Comparison of ENCODE assay signal across 11 cellular contexts in the genomic region with DNA sequence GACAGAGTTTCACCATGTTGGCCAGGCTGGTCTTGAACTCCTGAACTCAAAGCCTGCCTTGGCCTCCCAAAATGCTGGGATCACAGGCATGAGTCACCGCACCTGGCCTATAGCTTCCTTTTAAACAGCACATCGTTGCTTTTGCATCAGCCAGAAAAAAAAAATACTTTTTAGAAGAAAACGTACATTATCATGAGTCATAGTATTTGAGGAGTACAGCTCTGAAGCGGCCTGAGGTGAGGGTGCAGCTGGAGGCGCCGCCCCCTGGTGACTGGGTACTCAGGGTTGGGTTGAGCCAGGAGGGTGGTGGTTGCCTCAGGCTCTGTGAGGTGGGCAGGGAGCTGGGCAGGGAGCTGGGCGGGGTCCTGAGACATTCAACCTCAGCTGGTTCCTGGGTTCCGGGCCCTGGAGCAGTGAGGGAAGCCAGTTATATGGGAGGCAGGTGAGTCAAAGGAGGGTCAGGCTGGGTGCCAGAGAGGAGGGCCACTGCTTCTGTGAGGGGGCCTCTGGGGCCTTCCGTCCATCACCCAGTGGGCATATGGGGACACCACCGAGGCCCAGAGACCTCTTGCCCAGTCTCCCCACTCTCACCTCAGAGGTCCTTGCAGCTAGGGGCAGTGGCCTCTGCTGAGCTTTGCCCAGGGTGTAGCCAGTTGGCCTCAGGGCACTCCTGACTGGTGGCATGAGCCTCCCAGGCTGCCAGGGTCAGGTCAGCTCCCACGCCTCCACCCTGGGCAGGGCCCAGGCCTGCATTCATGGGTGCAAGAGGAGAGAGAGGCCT. TPM values are rescaled to one million over a fixed set of nuclear protein-coding genes. Genes with fewer than 3 reads are reported as not detected.
DNase-seq lines count a peak whose midpoint lies in the region; ATAC-seq, FAIRE-seq and TF ChIP-seq lines count a peak whose summit lies in the region.
"Had no signal": no experiment of that assay in that cellular context is flagged by ENCODE, and none has a peak within 500 bp of the region (broad histone marks: within the 10 kb centered on the region; RNA-seq: fewer than 3 reads in every experiment).

No MANE protein-coding gene starts in this region.

- H3K36me3 ChIP-seq in ACC112 (ENCODE audit: insufficient read depth, low read length) (no peaks in the 10 kb centered on the region), astrocyte (ENCODE audit: insufficient read depth, low read length) (no peaks in the 10 kb centered on the region), ascending aorta (no peaks in the 10 kb centered on the region)

- no peaks in the 10 kb centered on the region for H3K9me3 Mint-ChIP-seq in astrocyte (ENCODE audit: unreplicated experiment)
- H3K9me3 Mint-ChIP-seq: activated naive CD8-positive, alpha-beta T cell treated with anti-CD3 and anti-CD28 coated beads, Interleukin-2, amount 10 ng/mL, durations not matched to agents 7 days and 5 days had no signal

- H3K79me2 ChIP-seq in ACC112 (ENCODE audit: control insufficient read depth, insufficient read depth, low read length, unreplicated experiment): peaks cover 9% of the 10 kb centered on the region
- H3K79me2 ChIP-seq in astrocyte (ENCODE audit: insufficient read depth, low read length): no peaks in the 10 kb centered on the region
- H3K79me2 ChIP-seq: parathyroid adenoma had no signal

- TF ChIP-seq CTCF in astrocyte (IDR thresholded peaks at IDR 0.05; ENCODE audit: insufficient read depth, low read depth, low read length): no peak
- TF ChIP-seq CTCF in GM10266 (IDR thresholded peaks at IDR 0.05; ENCODE audit: control insufficient read depth, insufficient read depth, low read depth, missing control alignments): no peak
- no peak for TF ChIP-seq CTCF in ascending aorta (IDR thresholded peaks at IDR 0.05)

- no peak overlapping the region for H3K4me2 ChIP-seq in astrocyte (ENCODE audit: low read length)

- H3K4me1 Mint-ChIP-seq in astrocyte (ENCODE audit: low read depth, unreplicated experiment): peaks cover 11% of the 10 kb centered on the region

- ATAC-seq in left colon (peak; percentile 77), GM21360 (IDR thresholded peaks at IDR 0.05; ENCODE audit: unreplicated experiment) (no peak)

- H3K27ac ChIP-seq in ACC112 (ENCODE audit: low read depth, low read length): peak overlapping the region; percentile 83
- peak overlapping the region; percentile 50 for H3K27ac ChIP-seq in astrocyte (ENCODE audit: low read depth, low read length)
- H3K27ac ChIP-seq in ascending aorta: peak overlapping the region in 1 of 2 donors; percentile 13
- H3K27ac ChIP-seq: parathyroid adenoma had no signal

- no peaks in the 10 kb centered on the region for H3K9me3 ChIP-seq in astrocyte (ENCODE audit: insufficient read depth, low read depth, low read length)
- no peaks in the 10 kb centered on the region for H3K9me3 ChIP-seq in ascending aorta

- no peaks in the 10 kb centered on the region for H3K27me3 Mint-ChIP-seq in astrocyte (ENCODE audit: low read depth, unreplicated experiment)

- H3K36me3 Mint-ChIP-seq in astrocyte (ENCODE audit: low read depth, unreplicated experiment): peaks cover 1% of the 10 kb centered on the region
- H3K36me3 Mint-ChIP-seq: activated naive CD8-positive, alpha-beta T cell treated with anti-CD3 and anti-CD28 coated beads, Interleukin-2, amount 10 ng/mL, durations not matched to agents 7 days and 5 days had no signal

- intact Hi-C loops in left colon (cut with DNase I, micrococcal nuclease): no loop called here
- intact Hi-C loops in ascending aorta (cut with DNase I): no loop called here

- no peak overlapping the region for H3K4me3 Mint-ChIP-seq in astrocyte (ENCODE audit: unreplicated experiment)
- H3K4me3 Mint-ChIP-seq: activated naive CD8-positive, alpha-beta T cell treated with anti-CD3 and anti-CD28 coated beads, Interleukin-2, amount 10 ng/mL, durations not matched to agents 7 days and 5 days had no signal

- H3K9ac ChIP-seq in astrocyte (ENCODE audit: low read length): no peak overlapping the region
- H3K9ac ChIP-seq: parathyroid adenoma had no signal

- H3K27me3 ChIP-seq in ACC112 (ENCODE audit: insufficient read depth, low read length) (no peaks in the 10 kb centered on the region), astrocyte (ENCODE audit: insufficient read depth, low read length) (no peaks in the 10 kb centered on the region), ascending aorta (no peaks in the 10 kb centered on the region)

- peak overlapping the region; percentile 40 for H3K4me3 ChIP-seq in ACC112 (ENCODE audit: low read depth, low read length)
- no peak overlapping the region for H3K4me3 ChIP-seq in astrocyte (ENCODE audit: insufficient read depth, low read depth, low read length)
- H3K4me3 ChIP-seq in ascending aorta: no peak overlapping the region

- H2AFZ ChIP-seq in ACC112 (ENCODE audit: low read length, unreplicated experiment): no peak overlapping the region
- no peak overlapping the region for H2AFZ ChIP-seq in astrocyte (ENCODE audit: low read depth, low read length)
- H2AFZ ChIP-seq: parathyroid adenoma had no signal

- no peak for FAIRE-seq in astrocyte (lab: Jason Lieb, UNC)

- H3K4me1 ChIP-seq in ACC112 (ENCODE audit: control insufficient read depth, insufficient read depth, low read length, unreplicated experiment) (peaks cover 41% of the 10 kb centered on the region), astrocyte (ENCODE audit: insufficient read depth, low read length) (peaks cover 26% of the 10 kb centered on the region), ascending aorta (peaks cover 0 to 22% of the 10 kb centered on the region in 2 donors)
- H3K4me1 ChIP-seq: parathyroid adenoma had no signal

- peak overlapping the region; percentile 53 for H3K27ac Mint-ChIP-seq in astrocyte (ENCODE audit: unreplicated experiment)
- H3K27ac Mint-ChIP-seq: activated naive CD8-positive, alpha-beta T cell treated with anti-CD3 and anti-CD28 coated beads, Interleukin-2, amount 10 ng/mL, durations not matched to agents 7 days and 5 days had no signal

- DNase-seq in HK-2 (ENCODE audit: unreplicated experiment) (peak; percentile 99), astrocyte (ENCODE audit: low read depth) (peak; percentile 81), left colon (peak; percentile 91 to 93), GM10266 (ENCODE audit: extremely low spot score) (no peak), ascending aorta (ENCODE audit: low spot score in 2 of 2) (no peak)
- no peak for DNase-seq in central memory CD4-positive, alpha-beta T cell
- DNase-seq: activated naive CD8-positive, alpha-beta T cell treated with anti-CD3 and anti-CD28 coated beads, Interleukin-2, amount 10 ng/mL, durations not matched to agents 7 days and 5 days; NCI-H1048 had no signal

- H4K20me1 ChIP-seq in astrocyte (ENCODE audit: insufficient read depth, low read length): no peaks in the 10 kb centered on the region

RNA-seq across cellular contexts. Expression of gene ID1, which starts 11.7 kb away (rescaled TPM):
- total RNA-seq in astrocyte: 73.7 and 76.7 TPM in 2 replicates
- 100 to 1,000 TPM; 298 to 363 TPM for total RNA-seq in left colon
- 3,326 TPM for total RNA-seq in ascending aorta

RNA-seq across cellular contexts. Expression of gene COX4I2, which starts 44.3 kb away (rescaled TPM):
- total RNA-seq in astrocyte (not detected in 2 replicates), left colon (under 1 TPM in 1 of 2 donors, not detected in 1; 0.67 TPM), ascending aorta (61.4 TPM)
- total RNA-seq: activated naive CD8-positive, alpha-beta T cell treated with anti-CD3 and anti-CD28 coated beads, Interleukin-2, amount 10 ng/mL, durations not matched to agents 7 days and 5 days had no signal

Comparison
In these comparisons a context has a peak if more than half of its experiments do, and no peak if none do; other contexts are left out.
1. DNase-seq: peak in HK-2 (single experiment), astrocyte (single experiment) and left colon (2 of 2); none in GM10266 (single experiment), central memory CD4-positive, alpha-beta T cell (single experiment) and ascending aorta (0 of 2).
2. RNA of gene COX4I2, which starts 44.3 kb away (total RNA-seq): 61.4 TPM in ascending aorta (single experiment); 0.67 TPM in left colon and not detected in astrocyte; every median in the first group is over 10 times any median in the second.